In genomic region chr1:43597028-43597427, GRCh38 we compare ENCODE assay signal across 18 cellular contexts. TPM values are rescaled to one million over a fixed set of nuclear protein-coding genes. Genes with fewer than 3 reads are reported as not detected.
DNase-seq lines count a peak whose midpoint lies in the region; ATAC-seq, FAIRE-seq and TF ChIP-seq lines count a peak whose summit lies in the region.
"Had no signal": no experiment of that assay in that cellular context is flagged by ENCODE, and none has a peak within 500 bp of the region (broad histone marks: within the 10 kb centered on the region; RNA-seq: fewer than 3 reads in every experiment).

No MANE protein-coding gene starts in this region.

- H2BK15ac ChIP-seq in neuronal stem cell (ENCODE audit: low read length) = no peak overlapping the region

- H2AFZ ChIP-seq in neuronal stem cell (ENCODE audit: low read length) = no peak overlapping the region
- H2AFZ ChIP-seq: GM23338 had no signal

- TF ChIP-seq CTCF in activated CD8-positive, alpha-beta T cell treated with anti-CD3 and anti-CD28 coated beads for 36 hours (IDR thresholded peaks at IDR 0.05) = no peak

- POLR2A ChIA-PET in activated CD8-positive, alpha-beta T cell treated with anti-CD3 and anti-CD28 coated beads for 36 hours (lab: Charles Lee) = no interaction called here
- POLR2A ChIA-PET in activated CD8-positive, alpha-beta T cell treated with anti-CD3 and anti-CD28 coated beads, Interleukin-2, amount 10 ng/mL, durations not matched to agents 7 days and 5 days (lab: Charles Lee) = no interaction called here

- DNase-seq in activated CD8-positive, alpha-beta T cell treated with anti-CD3 and anti-CD28 coated beads for 36 hours = no peak
- DNase-seq in activated CD8-positive, alpha-beta T cell treated with anti-CD3 and anti-CD28 coated beads, Interleukin-2, amount 10 ng/mL, durations not matched to agents 7 days and 5 days = no peak
- no peak for DNase-seq in HTR-8/SVneo (ENCODE audit: insufficient read length, low spot score)
- no peak for DNase-seq in neuronal stem cell (ENCODE audit: low spot score)
- no peak for DNase-seq in stimulated activated naive CD4-positive, alpha-beta T cell (lab: John Stamatoyannopoulos, UW)
- no peak for DNase-seq in activated effector memory CD4-positive, alpha-beta T cell treated with Interleukin-2 at 50 U/mL for 16 hours
- DNase-seq: AML-193; CD4-positive, alpha-beta memory T cell; DMS153; DMS79; GDM1; H7 had no signal

- H3K36me3 Mint-ChIP-seq in activated CD8-positive, alpha-beta T cell treated with anti-CD3 and anti-CD28 coated beads for 36 hours (ENCODE audit: low read depth) = no peaks in the 10 kb centered on the region
- H3K36me3 Mint-ChIP-seq in activated CD8-positive, alpha-beta T cell treated with anti-CD3 and anti-CD28 coated beads, Interleukin-2, amount 10 ng/mL, durations not matched to agents 7 days and 5 days (ENCODE audit: low read depth) = no peaks in the 10 kb centered on the region
- H3K36me3 Mint-ChIP-seq: CD4-positive, alpha-beta memory T cell had no signal

- no peak overlapping the region for H2BK5ac ChIP-seq in neuronal stem cell (ENCODE audit: low read length)

- H2AK5ac ChIP-seq in neuronal stem cell (ENCODE audit: low read depth, low read length) = no peak overlapping the region

- H2BK12ac ChIP-seq in neuronal stem cell (ENCODE audit: low read length) = no peak overlapping the region

- intact Hi-C loops in activated CD8-positive, alpha-beta T cell treated with anti-CD3 and anti-CD28 coated beads for 36 hours (cut with micrococcal nuclease) = no loop called here

- H3K4me3 Mint-ChIP-seq in activated CD8-positive, alpha-beta T cell treated with anti-CD3 and anti-CD28 coated beads for 36 hours = no peak overlapping the region
- H3K4me3 Mint-ChIP-seq in activated CD8-positive, alpha-beta T cell treated with anti-CD3 and anti-CD28 coated beads, Interleukin-2, amount 10 ng/mL, durations not matched to agents 7 days and 5 days = no peak overlapping the region
- H3K4me3 Mint-ChIP-seq: CD4-positive, alpha-beta memory T cell; GM23338 had no signal

- no peak overlapping the region for H3K18ac ChIP-seq in neuronal stem cell (ENCODE audit: low read length)

- FAIRE-seq in HTR-8/SVneo (lab: Jason Lieb, UNC) = peak; percentile 62
- FAIRE-seq: A549 had no signal

- H3K9me3 ChIP-seq in neuronal stem cell (replicated peaks in 1 of 2; ENCODE audit: control insufficient read depth in 2 of 2, insufficient read depth in 1 of 2, low read depth in 1 of 2, low read length in 2 of 2) = no peaks in the 10 kb centered on the region
- H3K9me3 ChIP-seq: A549 had no signal

- H3K4me1 Mint-ChIP-seq in activated CD8-positive, alpha-beta T cell treated with anti-CD3 and anti-CD28 coated beads for 36 hours (ENCODE audit: low read depth) = no peaks in the 10 kb centered on the region
- H3K4me1 Mint-ChIP-seq in activated CD8-positive, alpha-beta T cell treated with anti-CD3 and anti-CD28 coated beads, Interleukin-2, amount 10 ng/mL, durations not matched to agents 7 days and 5 days (ENCODE audit: low read depth) = no peaks in the 10 kb centered on the region
- H3K4me1 Mint-ChIP-seq: CD4-positive, alpha-beta memory T cell; GM23338 had no signal

- H3K4me2 ChIP-seq in neuronal stem cell (ENCODE audit: insufficient read depth, low read length, poor library complexity, severe bottlenecking) = no peak overlapping the region
- H3K4me2 ChIP-seq: A549, GM23338 had no signal

- peak; percentile 24 for ATAC-seq in activated CD8-positive, alpha-beta T cell treated with anti-CD3 and anti-CD28 coated beads for 36 hours
- no peak for ATAC-seq in activated CD8-positive, alpha-beta T cell treated with anti-CD3 and anti-CD28 coated beads, Interleukin-2, amount 10 ng/mL, durations not matched to agents 7 days and 5 days
- peak; percentile 2 for ATAC-seq in esophagus mucosa
- no peak for ATAC-seq in HG02840 (IDR thresholded peaks at IDR 0.05; ENCODE audit: low FRiP score, unreplicated experiment)
- ATAC-seq: A549, GM23338 had no signal

- H3K4me1 ChIP-seq in neuronal stem cell (ENCODE audit: control insufficient read depth in 2 of 2, insufficient read depth in 1 of 2, low read depth in 1 of 2, low read length in 2 of 2) = peaks cover 0 to 2% of the 10 kb centered on the region in 2 donors
- H3K4me1 ChIP-seq: A549 had no signal

- no peak overlapping the region for H3K4me3 ChIP-seq in neuronal stem cell (ENCODE audit: low read length in 2 of 2)
- H3K4me3 ChIP-seq: A549, GM23338 had no signal

- no peak overlapping the region for H3K4ac ChIP-seq in neuronal stem cell (ENCODE audit: low read length)

- peaks cover 56 to 65% of the 10 kb centered on the region in 2 donors for H3K36me3 ChIP-seq in neuronal stem cell (replicated peaks in 1 of 2; ENCODE audit: control insufficient read depth in 2 of 2, insufficient read depth in 2 of 2, low read length in 2 of 2)

- no peak overlapping the region for H3K14ac ChIP-seq in neuronal stem cell (ENCODE audit: low read length)

- H3K27ac ChIP-seq in neuronal stem cell (replicated peaks; ENCODE audit: low read length) = no peak overlapping the region
- H3K27ac ChIP-seq: 22Rv1, A549, C4-2B had no signal

- no peak overlapping the region for H2BK120ac ChIP-seq in neuronal stem cell (ENCODE audit: low read depth, low read length)

- WGBS in neuronal stem cell (ENCODE audit: extremely low coverage in 2 of 2, insufficient read length in 2 of 2, insufficient replicate concordance in 1 of 2), 2 donors = no CpG with 5 or more reads among the region's 5 CpGs

- H3K27me3 ChIP-seq in neuronal stem cell (ENCODE audit: control insufficient read depth in 3 of 3, insufficient read depth in 3 of 3, low read depth in 1 of 3, low read length in 3 of 3) = no peaks in the 10 kb centered on the region

- H3K27ac Mint-ChIP-seq in activated CD8-positive, alpha-beta T cell treated with anti-CD3 and anti-CD28 coated beads for 36 hours = no peak overlapping the region
- H3K27ac Mint-ChIP-seq in activated CD8-positive, alpha-beta T cell treated with anti-CD3 and anti-CD28 coated beads, Interleukin-2, amount 10 ng/mL, durations not matched to agents 7 days and 5 days = no peak overlapping the region
- H3K27ac Mint-ChIP-seq: CD4-positive, alpha-beta memory T cell; GM23338 had no signal

- CTCF ChIA-PET in activated CD8-positive, alpha-beta T cell treated with anti-CD3 and anti-CD28 coated beads for 36 hours (lab: Charles Lee) = no interaction called here
- CTCF ChIA-PET in activated CD8-positive, alpha-beta T cell treated with anti-CD3 and anti-CD28 coated beads, Interleukin-2, amount 10 ng/mL, durations not matched to agents 7 days and 5 days (lab: Charles Lee) = no interaction called here

- no peak overlapping the region for H4K8ac ChIP-seq in neuronal stem cell (ENCODE audit: low read depth, low read length)

- H3K9me3 Mint-ChIP-seq in activated CD8-positive, alpha-beta T cell treated with anti-CD3 and anti-CD28 coated beads for 36 hours = no peaks in the 10 kb centered on the region
- no peaks in the 10 kb centered on the region for H3K9me3 Mint-ChIP-seq in activated CD8-positive, alpha-beta T cell treated with anti-CD3 and anti-CD28 coated beads, Interleukin-2, amount 10 ng/mL, durations not matched to agents 7 days and 5 days (ENCODE audit: insufficient read depth)
- H3K9me3 Mint-ChIP-seq: CD4-positive, alpha-beta memory T cell; GM23338 had no signal

- H3K9ac ChIP-seq in neuronal stem cell (ENCODE audit: low read depth, low read length, poor library complexity) = peak overlapping the region; percentile 5

- no peak overlapping the region for H3K23ac ChIP-seq in neuronal stem cell (ENCODE audit: low read depth, low read length, poor library complexity)

- H4K91ac ChIP-seq in neuronal stem cell (ENCODE audit: low read depth, low read length, poor library complexity) = no peak overlapping the region

- H3K27me3 Mint-ChIP-seq in activated CD8-positive, alpha-beta T cell treated with anti-CD3 and anti-CD28 coated beads for 36 hours = no peaks in the 10 kb centered on the region
- H3K27me3 Mint-ChIP-seq in activated CD8-positive, alpha-beta T cell treated with anti-CD3 and anti-CD28 coated beads, Interleukin-2, amount 10 ng/mL, durations not matched to agents 7 days and 5 days (ENCODE audit: low read depth) = no peaks in the 10 kb centered on the region

- H3K79me1 ChIP-seq in neuronal stem cell (ENCODE audit: low read depth, low read length) = peaks cover 13% of the 10 kb centered on the region

RNA-seq across cellular contexts. Expression of gene KDM4A, which starts 52.9 kb away (rescaled TPM):
- total RNA-seq in activated CD8-positive, alpha-beta T cell treated with anti-CD3 and anti-CD28 coated beads for 36 hours = 10 to 100 TPM; 31.0 to 34.0 TPM
- 10 to 100 TPM; 31.5 to 37.8 TPM for total RNA-seq in activated CD8-positive, alpha-beta T cell treated with anti-CD3 and anti-CD28 coated beads, Interleukin-2, amount 10 ng/mL, durations not matched to agents 7 days and 5 days
- 23.4 TPM for total RNA-seq in esophagus mucosa
- polyA plus RNA-seq in neuronal stem cell (2013, experiment 1 of 2) = 24.5 TPM
- polyA plus RNA-seq in neuronal stem cell (2013, experiment 2 of 2) = 25.1 TPM

Comparison
In these comparisons a context has a peak if more than half of its experiments do, and no peak if none do; other contexts are left out.
1. ATAC-seq: peak in activated CD8-positive, alpha-beta T cell treated with anti-CD3 and anti-CD28 coated beads for 36 hours (single experiment) and esophagus mucosa (single experiment); none in activated CD8-positive, alpha-beta T cell treated with anti-CD3 and anti-CD28 coated beads, Interleukin-2, amount 10 ng/mL, durations not matched to agents 7 days and 5 days (single experiment) and HG02840 (single experiment).